In genomic region chr22:29120098-29120776, GRCh38 we compare ENCODE assay signal across 15 cellular contexts. TPM values are rescaled to one million over a fixed set of nuclear protein-coding genes. Genes with fewer than 3 reads are reported as not detected.
"Had no signal": no experiment of that assay in that cellular context is flagged by ENCODE, and none has a peak within 500 bp of the region (broad histone marks: within the 10 kb centered on the region; RNA-seq: fewer than 3 reads in every experiment).

No MANE protein-coding gene starts in this region.

RNA-seq across cellular contexts. Expression of gene KREMEN1, which starts 47.4 kb away (rescaled TPM):
- total RNA-seq: naive thymus-derived CD8-positive, alpha-beta T cell had no signal
- polyA plus RNA-seq: immature natural killer cell; naive thymus-derived CD8-positive, alpha-beta T cell had no signal

RNA-seq across cellular contexts. Expression of gene C22orf31, which starts 58.6 kb away (rescaled TPM):
- total RNA-seq: body of pancreas; dermis microvascular lymphatic vessel endothelial cell; hepatocyte; kidney epithelial cell; left lobe of liver; lung; mesenteric fat pad; mucosa of gallbladder; naive thymus-derived CD8-positive, alpha-beta T cell; osteoblast; spleen; T-helper 17 cell; transverse colon; uterus had no signal
- polyA plus RNA-seq: hepatocyte; immature natural killer cell; naive thymus-derived CD8-positive, alpha-beta T cell; spleen had no signal
